1 cellular context compared by ENCODE assay signal in genomic region chr20:1343446-1344124, GRCh38. TPM values are rescaled to one million over a fixed set of nuclear protein-coding genes. Genes with fewer than 3 reads are reported as not detected.
"Had no signal": no experiment of that assay in that cellular context is flagged by ENCODE, and none has a peak within 500 bp of the region (broad histone marks: within the 10 kb centered on the region; RNA-seq: fewer than 3 reads in every experiment).

No MANE protein-coding gene starts in this region.

RNA-seq across cellular contexts. Expression of gene SDCBP2, which starts 14.6 kb away (rescaled TPM):
- total RNA-seq: ascending aorta had no signal
